ENCODE assay signal across 10 cellular contexts in the genomic region with DNA sequence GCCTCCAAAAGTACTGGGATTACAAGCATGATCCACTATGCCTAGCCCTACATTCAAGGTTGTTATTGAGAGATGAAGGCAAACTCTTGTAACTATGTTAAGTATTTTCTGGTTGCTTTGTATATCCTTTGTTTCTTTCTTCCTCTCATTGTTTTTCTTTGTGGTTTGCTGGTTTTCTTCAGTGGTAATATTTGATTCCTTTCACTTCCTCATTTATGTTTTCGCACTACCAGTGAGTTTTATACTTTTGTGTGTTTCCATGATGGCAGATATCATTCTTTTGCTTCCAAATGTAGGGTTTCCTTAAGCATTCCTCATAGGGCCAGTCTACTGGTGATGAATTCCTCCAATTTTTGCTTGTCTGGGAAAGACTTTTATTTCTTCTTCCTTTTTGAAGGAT.
DNase-seq lines count a peak whose midpoint lies in the region; ATAC-seq and TF ChIP-seq lines count a peak whose summit lies in the region.
"Had no signal": no experiment of that assay in that cellular context is flagged by ENCODE, and none has a peak within 500 bp of the region (broad histone marks: within the 10 kb centered on the region; RNA-seq: fewer than 3 reads in every experiment).

No MANE protein-coding gene starts in this region.

- H3K27me3 ChIP-seq in BLaER1 (no peaks in the 10 kb centered on the region), upper lobe of right lung (no peaks in the 10 kb centered on the region), breast epithelium (no peaks in the 10 kb centered on the region)
- H3K27me3 ChIP-seq: hepatocyte had no signal

- peak overlapping the region; percentile 43; the same call in 1 of the 2 replicates for H3K4me3 ChIP-seq in BLaER1
- H3K4me3 ChIP-seq in upper lobe of right lung: no peak overlapping the region
- H3K4me3 ChIP-seq in breast epithelium: no peak overlapping the region
- H3K4me3 ChIP-seq: hepatocyte, thoracic aorta had no signal

- TF ChIP-seq CTCF in upper lobe of right lung (IDR thresholded peaks at IDR 0.05) (no peak), breast epithelium (IDR thresholded peaks at IDR 0.05) (no peak)

- H3K9me3 ChIP-seq in BLaER1 (peaks cover 96% of the 10 kb centered on the region), upper lobe of right lung (peaks cover 26% of the 10 kb centered on the region), breast epithelium (peaks cover 0 to 37% of the 10 kb centered on the region in 2 donors)

- intact Hi-C loops in upper lobe of right lung (cut with DNase I): no loop called here
- intact Hi-C loops in breast epithelium (cut with DNase I; ENCODE audit: low total_unique reads): no loop called here

- TF ChIP-seq POLR2A in breast epithelium (IDR thresholded peaks at IDR 0.05): no peak

- peak overlapping the region; percentile 62 for H3K4me2 ChIP-seq in BLaER1
- H3K4me2 ChIP-seq: hepatocyte had no signal

- H3K4me1 ChIP-seq in BLaER1 (peaks cover 8% of the 10 kb centered on the region), upper lobe of right lung (no peaks in the 10 kb centered on the region), breast epithelium (no peaks in the 10 kb centered on the region)

- peaks cover 49% of the 10 kb centered on the region for H4K20me1 ChIP-seq in BLaER1

- DNase-seq in SIG-M5 treated with dmso at 0.1 percent for 504 hours (lab: John Stamatoyannopoulos, UW; ENCODE audit: unreplicated experiment) (peak; percentile 74), upper lobe of right lung (no peak), NCI-H774 (lab: John Stamatoyannopoulos, UW) (no peak), OCI-M2 (lab: John Stamatoyannopoulos, UW; ENCODE audit: unreplicated experiment) (no peak), breast epithelium (ENCODE audit: low spot score in 2 of 2) (no peak)

- peak overlapping the region; percentile 81 for H3K27ac ChIP-seq in BLaER1
- H3K27ac ChIP-seq in upper lobe of right lung: no peak overlapping the region
- H3K27ac ChIP-seq in breast epithelium: peak overlapping the region in 1 of 2 donors; percentile 22
- H3K27ac ChIP-seq: hepatocyte, thoracic aorta had no signal

- peaks cover 59% of the 10 kb centered on the region for H3K36me3 ChIP-seq in BLaER1
- H3K36me3 ChIP-seq in upper lobe of right lung: no peaks in the 10 kb centered on the region
- H3K36me3 ChIP-seq in breast epithelium: no peaks in the 10 kb centered on the region
- H3K36me3 ChIP-seq: thoracic aorta had no signal

- ATAC-seq in GM19324 (IDR thresholded peaks at IDR 0.05; ENCODE audit: low FRiP score, unreplicated experiment): peak; percentile 69
- ATAC-seq in HG03045 (IDR thresholded peaks at IDR 0.05; ENCODE audit: unreplicated experiment): peak; percentile 78
- no peak for ATAC-seq in upper lobe of right lung

- no peak overlapping the region for H3K9ac ChIP-seq in BLaER1
